8 cellular contexts compared by ENCODE assay signal in the genomic region with DNA sequence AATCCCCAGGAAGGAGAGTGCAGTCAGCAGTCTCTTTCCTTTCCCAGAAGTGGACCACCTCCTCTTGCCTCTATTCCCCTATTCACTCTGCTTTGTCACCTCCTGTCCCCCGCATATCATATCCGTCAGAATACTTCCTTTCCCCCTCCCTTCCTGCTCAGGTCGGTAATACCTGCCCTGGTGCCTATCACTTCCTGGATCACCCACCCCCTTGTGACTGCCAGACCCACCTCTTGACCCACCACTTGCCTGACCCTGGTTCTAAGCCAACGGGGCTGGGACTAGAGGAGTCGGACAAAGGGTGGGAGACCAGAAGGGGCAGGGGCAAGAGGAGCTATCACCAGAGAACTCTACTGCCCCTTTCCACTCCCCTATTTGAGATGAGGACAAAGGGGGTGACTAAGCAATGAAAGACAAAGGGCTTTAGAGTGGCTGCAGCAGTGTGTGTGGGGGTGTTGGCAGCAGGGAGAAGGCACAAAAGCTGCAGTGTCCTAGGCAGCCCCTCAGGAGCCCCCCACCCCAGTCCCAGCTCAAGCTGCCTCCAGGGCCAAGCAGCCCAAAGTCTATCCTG. TPM values are rescaled to one million over a fixed set of nuclear protein-coding genes. Genes with fewer than 3 reads are reported as not detected.
A peak's percentile ranks its signal among the peaks of the same experiment; 100 is the strongest.
DNase-seq lines count a peak whose midpoint lies in the region; ATAC-seq and TF ChIP-seq lines count a peak whose summit lies in the region.

No MANE protein-coding gene starts in this region.

- peak overlapping the region; percentile 96 for H3K27ac Mint-ChIP-seq in activated CD4-positive, alpha-beta T cell treated with anti-CD3 and anti-CD28 coated beads, Interleukin-2, amount 10 ng/mL, durations not matched to agents 24 days and 14 days

- CTCF ChIA-PET in GM10248 (lab: Yijun Ruan, JAX) = interaction anchor here (1.0 to 13.8 kb wide), 4 partner anchors 8 to 182 kb away, joined by 3 to 117 read pairs (median 25); no protein-coding TSS in a partner anchor

- H3K4me3 Mint-ChIP-seq in activated CD4-positive, alpha-beta T cell treated with anti-CD3 and anti-CD28 coated beads, Interleukin-2, amount 10 ng/mL, durations not matched to agents 24 days and 14 days = peak overlapping the region; percentile 94

- no peaks in the 10 kb centered on the region for H3K9me3 Mint-ChIP-seq in activated CD4-positive, alpha-beta T cell treated with anti-CD3 and anti-CD28 coated beads, Interleukin-2, amount 10 ng/mL, durations not matched to agents 24 days and 14 days

- intact Hi-C loops in activated CD4-positive, alpha-beta T cell treated with anti-CD3 and anti-CD28 coated beads, Interleukin-2, amount 10 ng/mL, durations not matched to agents 24 days and 14 days (cut with micrococcal nuclease) = no loop called here

- peaks cover 17% of the 10 kb centered on the region for H3K4me1 ChIP-seq in thymus (ENCODE audit: control insufficient read depth, insufficient read depth, low read length)

- ATAC-seq in HG03571 (IDR thresholded peaks at IDR 0.05; ENCODE audit: unreplicated experiment) = no peak

- H3K4me1 Mint-ChIP-seq in activated CD4-positive, alpha-beta T cell treated with anti-CD3 and anti-CD28 coated beads, Interleukin-2, amount 10 ng/mL, durations not matched to agents 24 days and 14 days = peaks cover 54% of the 10 kb centered on the region

- H3K36me3 ChIP-seq in thymus (ENCODE audit: control insufficient read depth, insufficient read depth) = peaks cover 3% of the 10 kb centered on the region

- DNase-seq in activated CD4-positive, alpha-beta T cell treated with anti-CD3 and anti-CD28 coated beads, Interleukin-2, amount 10 ng/mL, durations not matched to agents 24 days and 14 days = peak; percentile 72
- no peak for DNase-seq in activated CD4-positive, alpha-beta T cell treated with anti-CD3 and anti-CD28 coated beads, Interleukin-2, amount 50 U/mL, for 48 hours
- DNase-seq in middle frontal gyrus (ENCODE audit: extremely low spot score, low spot score) (peak; percentile 58), GM10248 (ENCODE audit: extremely low spot score) (no peak)
- DNase-seq in stimulated activated CD4-positive, alpha-beta T cell treated with anti-CD3 and anti-CD28 coated beads, Interleukin-1b, Interleukin-23, amount 100 ng/mL, for 48 hours = no peak

- H3K27me3 Mint-ChIP-seq in activated CD4-positive, alpha-beta T cell treated with anti-CD3 and anti-CD28 coated beads, Interleukin-2, amount 10 ng/mL, durations not matched to agents 24 days and 14 days = no peaks in the 10 kb centered on the region

- H3K4me3 ChIP-seq in thymus (ENCODE audit: low read length) = no peak overlapping the region

- WGBS in thymus = 77% methylated on average over 5 of the region's 5 CpGs

- no peaks in the 10 kb centered on the region for H3K27me3 ChIP-seq in thymus (ENCODE audit: control insufficient read depth, insufficient read depth)

- POLR2A ChIA-PET in GM10248 (lab: Yijun Ruan, JAX) = no interaction called here

- H3K36me3 Mint-ChIP-seq in activated CD4-positive, alpha-beta T cell treated with anti-CD3 and anti-CD28 coated beads, Interleukin-2, amount 10 ng/mL, durations not matched to agents 24 days and 14 days (ENCODE audit: low read depth) = peaks cover 19% of the 10 kb centered on the region

- H3K27ac ChIP-seq in cingulate gyrus (ENCODE audit: low read depth, low read length) (peak overlapping the region; percentile 100), thymus (ENCODE audit: low read depth) (peak overlapping the region; percentile 37)

- no peak for TF ChIP-seq CTCF in GM10248 (IDR thresholded peaks at IDR 0.05; ENCODE audit: control extremely low read depth, extremely low read depth, low read depth, missing control alignments)

- no peaks in the 10 kb centered on the region for H3K9me3 ChIP-seq in thymus (ENCODE audit: control insufficient read depth)

RNA-seq across cellular contexts. Expression of gene ADAMTS4, which starts 1.7 kb away (rescaled TPM):
- total RNA-seq in activated CD4-positive, alpha-beta T cell treated with anti-CD3 and anti-CD28 coated beads, Interleukin-2, amount 10 ng/mL, durations not matched to agents 24 days and 14 days = 0.33 and 0.66 TPM in 2 replicates
- 3.0 TPM for polyA plus RNA-seq in thymus

RNA-seq across cellular contexts. Expression of gene NDUFS2, which starts 1.7 kb away (rescaled TPM):
- total RNA-seq in activated CD4-positive, alpha-beta T cell treated with anti-CD3 and anti-CD28 coated beads, Interleukin-2, amount 10 ng/mL, durations not matched to agents 24 days and 14 days = 88.4 and 89.6 TPM in 2 replicates
- 39.9 TPM for polyA plus RNA-seq in thymus

RNA-seq across cellular contexts. Expression of gene FCER1G, which starts 14.6 kb away (rescaled TPM):
- total RNA-seq in activated CD4-positive, alpha-beta T cell treated with anti-CD3 and anti-CD28 coated beads, Interleukin-2, amount 10 ng/mL, durations not matched to agents 24 days and 14 days = 0.63 TPM in 1 of 2 replicates, not detected in the other
- 262 TPM for polyA plus RNA-seq in thymus

RNA-seq across cellular contexts. Expression of gene APOA2, which starts 22.9 kb away (rescaled TPM):
- not detected in 2 replicates for total RNA-seq in activated CD4-positive, alpha-beta T cell treated with anti-CD3 and anti-CD28 coated beads, Interleukin-2, amount 10 ng/mL, durations not matched to agents 24 days and 14 days
- 4.9 TPM for polyA plus RNA-seq in thymus

RNA-seq across cellular contexts. Expression of gene B4GALT3, which starts 23.2 kb away (rescaled TPM):
- 65.1 and 69.9 TPM in 2 replicates for total RNA-seq in activated CD4-positive, alpha-beta T cell treated with anti-CD3 and anti-CD28 coated beads, Interleukin-2, amount 10 ng/mL, durations not matched to agents 24 days and 14 days
- polyA plus RNA-seq in thymus = 32.0 TPM

Comparison
In these comparisons a context has a peak if more than half of its experiments do, and no peak if none do; other contexts are left out.
1. DNase-seq: peak in activated CD4-positive, alpha-beta T cell treated with anti-CD3 and anti-CD28 coated beads, Interleukin-2, amount 10 ng/mL, durations not matched to agents 24 days and 14 days (single experiment) and middle frontal gyrus (single experiment); none in activated CD4-positive, alpha-beta T cell treated with anti-CD3 and anti-CD28 coated beads, Interleukin-2, amount 50 U/mL, for 48 hours (0 of 2), GM10248 (single experiment) and stimulated activated CD4-positive, alpha-beta T cell treated with anti-CD3 and anti-CD28 coated beads, Interleukin-1b, Interleukin-23, amount 100 ng/mL, for 48 hours (single experiment).